17 cellular contexts compared by ENCODE assay signal in the genomic region with DNA sequence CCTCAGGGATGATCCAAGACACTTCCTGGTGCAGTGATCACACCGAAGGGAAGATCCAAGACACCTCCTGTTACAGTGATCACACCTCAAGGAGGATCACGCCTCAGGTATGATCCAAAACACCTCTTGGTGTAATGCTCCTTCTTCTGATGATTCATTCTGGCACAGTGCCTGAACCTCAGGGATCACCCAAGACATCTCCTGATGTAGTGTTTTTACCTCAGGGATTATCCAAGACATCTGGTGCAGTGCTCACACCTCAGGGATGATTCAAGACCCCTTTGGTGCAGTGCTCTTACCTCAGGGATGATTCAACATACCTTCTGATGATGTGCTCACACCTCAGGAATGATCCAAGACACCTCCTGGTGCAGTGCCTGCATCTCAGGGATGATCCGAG.
DNase-seq lines count a peak whose midpoint lies in the region; ATAC-seq, FAIRE-seq and TF ChIP-seq lines count a peak whose summit lies in the region.
"Had no signal": no experiment of that assay in that cellular context is flagged by ENCODE, and none has a peak within 500 bp of the region (broad histone marks: within the 10 kb centered on the region; RNA-seq: fewer than 3 reads in every experiment).

No MANE protein-coding gene starts in this region.

- TF ChIP-seq POLR2A in breast epithelium (IDR thresholded peaks at IDR 0.05): no peak

- no peaks in the 10 kb centered on the region for H3K36me3 Mint-ChIP-seq in MCF 10A (ENCODE audit: insufficient read depth, unreplicated experiment)
- H3K36me3 Mint-ChIP-seq: IgD-negative memory B cell had no signal

- H3K27me3 Mint-ChIP-seq in MCF 10A (ENCODE audit: insufficient read depth, unreplicated experiment): peaks cover 5% of the 10 kb centered on the region

- BruUV-seq in MCF 10A (replicated peaks; lab: Mats Ljungman, UMichigan): no TSS peak

- H3K36me3 ChIP-seq in breast epithelium: no peaks in the 10 kb centered on the region
- no peaks in the 10 kb centered on the region for H3K36me3 ChIP-seq in lung (ENCODE audit: control insufficient read depth in 2 of 2, insufficient read depth in 2 of 2, low read length in 2 of 2)
- H3K36me3 ChIP-seq in pancreas: no peaks in the 10 kb centered on the region
- H3K36me3 ChIP-seq: BLaER1 had no signal

- WGBS in lung, 2 donors: 92 to 93% methylated on average over 3 of the region's 3 CpGs
- 76 to 85% methylated on average over 3 of the region's 3 CpGs for WGBS in pancreas, 2 donors

- peak; percentile 38 for ATAC-seq in lung (ENCODE audit: insufficient read depth, low FRiP score)
- no peak for ATAC-seq in pancreas
- ATAC-seq: GM23338 had no signal

- POLR2A ChIA-PET in MCF 10A (lab: Yijun Ruan, JAX): no interaction called here

- peak; percentile 60 for DNase-seq in MCF 10A (ENCODE audit: unreplicated experiment)
- no peak for DNase-seq in breast epithelium (ENCODE audit: low spot score in 2 of 2)
- DNase-seq in epithelial cell of prostate (ENCODE audit: low read depth, low spot score): peak; percentile 14
- DNase-seq in lung (ENCODE audit: low spot score): no peak
- no peak for DNase-seq in pancreas
- no peak for DNase-seq in HuH-7.5 (ENCODE audit: low spot score)
- DNase-seq in NCI-H82 treated with DMSO at 0.1 percent for 48 hours (lab: John Stamatoyannopoulos, UW; ENCODE audit: unreplicated experiment): no peak
- DNase-seq: AML-193; Caco-2; CD8-positive, alpha-beta memory T cell; DMS53; GF-D8; H7 had no signal

- H3K4me1 ChIP-seq in breast epithelium (no peaks in the 10 kb centered on the region), lung (ENCODE audit: control insufficient read depth in 2 of 2, insufficient read depth in 2 of 2, low read length in 2 of 2) (no peaks in the 10 kb centered on the region), pancreas (no peaks in the 10 kb centered on the region)
- H3K4me1 ChIP-seq: BLaER1, Caco-2 had no signal

- FAIRE-seq in pancreas (lab: Jason Lieb, UNC): no peak

- CTCF ChIA-PET in MCF 10A (lab: Yijun Ruan, JAX): no interaction called here

- H3K9me3 ChIP-seq in breast epithelium (peaks cover 20 to 25% of the 10 kb centered on the region in 2 donors), lung (ENCODE audit: control insufficient read depth in 2 of 2, insufficient read depth in 1 of 2, low read length in 1 of 2) (peaks cover 3% of the 10 kb centered on the region in 2 donors), pancreas (no peaks in the 10 kb centered on the region)
- H3K9me3 ChIP-seq: Caco-2 had no signal

- H3K27me3 ChIP-seq in breast epithelium (no peaks in the 10 kb centered on the region), lung (ENCODE audit: control insufficient read depth, insufficient read depth) (no peaks in the 10 kb centered on the region), pancreas (no peaks in the 10 kb centered on the region)
- H3K27me3 ChIP-seq: BLaER1 had no signal

- H3K4me3 Mint-ChIP-seq in MCF 10A (ENCODE audit: unreplicated experiment): no peak overlapping the region
- H3K4me3 Mint-ChIP-seq: CD8-positive, alpha-beta memory T cell; GM23338; IgD-negative memory B cell had no signal

- H3K27ac Mint-ChIP-seq in MCF 10A (ENCODE audit: low read depth, unreplicated experiment): no peak overlapping the region
- H3K27ac Mint-ChIP-seq: CD8-positive, alpha-beta memory T cell; GM23338; IgD-negative memory B cell had no signal

- peaks cover 7% of the 10 kb centered on the region for H3K9me3 Mint-ChIP-seq in MCF 10A (ENCODE audit: unreplicated experiment)

- H3K27ac ChIP-seq in breast epithelium: no peak overlapping the region
- H3K27ac ChIP-seq in epithelial cell of prostate: no peak overlapping the region
- H3K27ac ChIP-seq in lung (ENCODE audit: low read depth in 1 of 2, low read length in 1 of 2): no peak overlapping the region
- H3K27ac ChIP-seq in pancreas: no peak overlapping the region
- H3K27ac ChIP-seq: 22Rv1, BLaER1 had no signal

- no peak for TF ChIP-seq CTCF in MCF 10A (IDR thresholded peaks at IDR 0.05; ENCODE audit: unreplicated experiment)
- TF ChIP-seq CTCF in breast epithelium (IDR thresholded peaks at IDR 0.05): no peak
- no peak for TF ChIP-seq CTCF in lung (IDR thresholded peaks at IDR 0.05; ENCODE audit: control extremely low read depth, extremely low read depth)
- TF ChIP-seq CTCF in pancreas (IDR thresholded peaks at IDR 0.05): no peak

- no peaks in the 10 kb centered on the region for H3K4me1 Mint-ChIP-seq in MCF 10A (ENCODE audit: insufficient read depth, unreplicated experiment)
- H3K4me1 Mint-ChIP-seq: CD8-positive, alpha-beta memory T cell; IgD-negative memory B cell had no signal

- intact Hi-C loops in MCF 10A (cut with micrococcal nuclease) (no loop called here), breast epithelium (cut with DNase I; ENCODE audit: low total_unique reads) (no loop called here), pancreas (cut with DNase I) (no loop called here)

- no peak overlapping the region for H3K4me3 ChIP-seq in breast epithelium
- no peak overlapping the region for H3K4me3 ChIP-seq in lung
- H3K4me3 ChIP-seq in pancreas: no peak overlapping the region
- H3K4me3 ChIP-seq: BLaER1, GM23338 had no signal

Comparison
In these comparisons a context has a peak if more than half of its experiments do, and no peak if none do; other contexts are left out.
1. DNase-seq: peak in MCF 10A (single experiment) and epithelial cell of prostate (single experiment); none in breast epithelium (0 of 2), lung (single experiment), pancreas (0 of 6), HuH-7.5 (single experiment) and NCI-H82 treated with DMSO at 0.1 percent for 48 hours (single experiment).